16 cellular contexts compared by ENCODE assay signal in genomic region chr13:113078895-113079720, GRCh38. TPM values are rescaled to one million over a fixed set of nuclear protein-coding genes. Genes with fewer than 3 reads are reported as not detected.
DNase-seq lines count a peak whose midpoint lies in the region; ATAC-seq and TF ChIP-seq lines count a peak whose summit lies in the region.
"Had no signal": no experiment of that assay in that cellular context is flagged by ENCODE, and none has a peak within 500 bp of the region (broad histone marks: within the 10 kb centered on the region; RNA-seq: fewer than 3 reads in every experiment).

No MANE protein-coding gene starts in this region.

- peaks cover 27% of the 10 kb centered on the region for H3K27me3 ChIP-seq in IMR-90 (ENCODE audit: control insufficient read depth, insufficient read depth, low read length)
- H3K27me3 ChIP-seq in layer of hippocampus (ENCODE audit: control insufficient read depth, insufficient read depth, low read length) = no peaks in the 10 kb centered on the region

- no peak overlapping the region for H3K56ac ChIP-seq in IMR-90 (ENCODE audit: extremely low read depth, insufficient read depth, low read length)

- no peak for DNase-seq in IMR-90
- DNase-seq in NCI-H524 (lab: John Stamatoyannopoulos, UW) = peak; percentile 88 to 92
- DNase-seq in stimulated activated effector memory CD8-positive, alpha-beta T cell treated with anti-CD3 and anti-CD28 coated beads, Interleukin-12 subunit alpha, Interleukin-12 subunit beta, amount 100 ng/mL, for 72 hours (ENCODE audit: low spot score in 2 of 2) = no peak
- no peak for DNase-seq in islet precursor cell
- no peak for DNase-seq in COLO829 (ENCODE audit: low spot score)
- no peak for DNase-seq in inferior parietal cortex (ENCODE audit: extremely low spot score)
- DNase-seq: DMS153, kidney glomerular epithelial cell, NCI-H526 treated with DMSO at 0.1 percent for 48 hours, OCI-M1 had no signal

- no peak for ATAC-seq in IMR-90 (ENCODE audit: low read depth)
- no peak for ATAC-seq in stimulated activated effector memory CD8-positive, alpha-beta T cell treated with anti-CD3 and anti-CD28 coated beads, Interleukin-12 subunit alpha, Interleukin-12 subunit beta, amount 100 ng/mL, for 72 hours

- no peak overlapping the region for H2AK5ac ChIP-seq in IMR-90 (ENCODE audit: low read depth, low read length)

- no peak overlapping the region for H3K4me3 ChIP-seq in IMR-90 (ENCODE audit: insufficient read depth, low read depth, low read length)
- H3K4me3 ChIP-seq: SK-N-MC had no signal

- WGBS in IMR-90 (ENCODE audit: extremely low coverage in 2 of 2, insufficient read length in 1 of 2), 2 experiments = 60% methylated on average over 7 of the region's 25 CpGs; no CpG with 5 or more reads in 1 of the 2 experiments

- no TSS peak for BruUV-seq in IMR-90 (replicated peaks; lab: Mats Ljungman, UMichigan)

- H4K8ac ChIP-seq in IMR-90 (ENCODE audit: low read depth in 2 of 2, low read length in 2 of 2) = 0 out of 4 replicates have a peak overlapping the region, but pooled peaks of 1 of the 2 experiments have one; percentile 49

- no peak overlapping the region for H3K18ac ChIP-seq in IMR-90 (ENCODE audit: low read depth, low read length)

- TF ChIP-seq POLR2A in IMR-90 (IDR thresholded peaks at IDR 0.05; ENCODE audit: low read depth, low read length) = no peak

- peak overlapping the region; percentile 70 for H2AFZ ChIP-seq in IMR-90 (replicated peaks; ENCODE audit: low read length, poor library complexity)

- no peak overlapping the region for H3K23ac ChIP-seq in IMR-90 (ENCODE audit: low read depth, low read length)

- in situ Hi-C loops in IMR-90 (cut with MboI; ENCODE audit: low sequenced_read_pairs) = no loop called here

- H2BK20ac ChIP-seq in IMR-90 (ENCODE audit: low read depth, low read length) = no peak overlapping the region

- H3K27ac ChIP-seq in IMR-90 (ENCODE audit: insufficient read depth, low read length) (no peak overlapping the region), layer of hippocampus (ENCODE audit: low read depth, low read length) (peak overlapping the region; percentile 79)
- H3K27ac ChIP-seq: SK-N-MC, VCaP had no signal

- H3K4me2 ChIP-seq in IMR-90 (ENCODE audit: low read depth, low read length) = no peak overlapping the region

- POLR2A ChIA-PET in IMR-90 (lab: Charles Lee; ENCODE audit: unreplicated experiment) = no interaction called here

- H3K4ac ChIP-seq in IMR-90 (ENCODE audit: low read depth, low read length) = no peak overlapping the region

- no peaks in the 10 kb centered on the region for H3K9me3 ChIP-seq in IMR-90 (ENCODE audit: control insufficient read depth, insufficient read depth, low read length)

- no peaks in the 10 kb centered on the region for H3K36me3 Mint-ChIP-seq in stimulated activated effector memory CD8-positive, alpha-beta T cell treated with anti-CD3 and anti-CD28 coated beads, Interleukin-12 subunit alpha, Interleukin-12 subunit beta, amount 100 ng/mL, for 72 hours
- H3K36me3 Mint-ChIP-seq: IgD-negative memory B cell had no signal

- no peak overlapping the region for H2AK9ac ChIP-seq in IMR-90 (replicated peaks; ENCODE audit: low read depth, low read length, poor library complexity)

- dilution Hi-C loops in IMR-90 (cut with HindIII; ENCODE audit: low sequenced_read_pairs, unreplicated experiment) = no loop called here

- peak overlapping the region; percentile 43 for H3K27ac Mint-ChIP-seq in stimulated activated effector memory CD8-positive, alpha-beta T cell treated with anti-CD3 and anti-CD28 coated beads, Interleukin-12 subunit alpha, Interleukin-12 subunit beta, amount 100 ng/mL, for 72 hours
- H3K27ac Mint-ChIP-seq: IgD-negative memory B cell, progenitor cell of endocrine pancreas had no signal

- H2BK15ac ChIP-seq in IMR-90 (ENCODE audit: low read depth, low read length) = no peak overlapping the region

- no peaks in the 10 kb centered on the region for H3K9me1 ChIP-seq in IMR-90 (ENCODE audit: insufficient read depth, low read length)

- CTCF ChIA-PET in IMR-90 (lab: Yijun Ruan, JAX) = no interaction called here

- no peak overlapping the region for H3K14ac ChIP-seq in IMR-90 (replicated peaks; ENCODE audit: low read depth, low read length)

- H3K9me3 Mint-ChIP-seq in stimulated activated effector memory CD8-positive, alpha-beta T cell treated with anti-CD3 and anti-CD28 coated beads, Interleukin-12 subunit alpha, Interleukin-12 subunit beta, amount 100 ng/mL, for 72 hours = no peaks in the 10 kb centered on the region
- H3K9me3 Mint-ChIP-seq: IgD-negative memory B cell had no signal

- no peaks in the 10 kb centered on the region for H3K79me1 ChIP-seq in IMR-90 (ENCODE audit: low read depth in 1 of 2, low read length in 2 of 2)

- no peaks in the 10 kb centered on the region for H4K20me1 ChIP-seq in IMR-90 (ENCODE audit: insufficient read depth, low read length)

- TF ChIP-seq CTCF in IMR-90 (conservative IDR thresholded peaks at IDR 0.05; ENCODE audit: low read depth, low read length) = no peak

- H3K4me1 Mint-ChIP-seq in stimulated activated effector memory CD8-positive, alpha-beta T cell treated with anti-CD3 and anti-CD28 coated beads, Interleukin-12 subunit alpha, Interleukin-12 subunit beta, amount 100 ng/mL, for 72 hours = no peaks in the 10 kb centered on the region
- H3K4me1 Mint-ChIP-seq: IgD-negative memory B cell had no signal

- H2BK120ac ChIP-seq in IMR-90 (ENCODE audit: low read depth, low read length) = no peak overlapping the region

- H3K4me1 ChIP-seq in IMR-90 (ENCODE audit: control insufficient read depth, insufficient read depth, low read length) = no peaks in the 10 kb centered on the region; the same call in 1 of the 2 replicates

- H4K91ac ChIP-seq in IMR-90 (ENCODE audit: insufficient read depth, low read depth, low read length) = no peak overlapping the region

- H4K5ac ChIP-seq in IMR-90 (ENCODE audit: low read depth, low read length) = no peak overlapping the region

- intact Hi-C loops in IMR-90 (cut with micrococcal nuclease) = no loop called here

- no peak for TF ChIP-seq RAD21 in IMR-90 (IDR thresholded peaks at IDR 0.05; ENCODE audit: low read length)

- H3K9ac ChIP-seq in IMR-90 (ENCODE audit: low read depth, low read length) = no peak overlapping the region

- H2BK5ac ChIP-seq in IMR-90 (ENCODE audit: low read depth, low read length, poor library complexity, severe bottlenecking) = no peak overlapping the region

- no peaks in the 10 kb centered on the region for H3K36me3 ChIP-seq in IMR-90 (ENCODE audit: control insufficient read depth, insufficient read depth, low read length)

- H3K4me3 Mint-ChIP-seq in stimulated activated effector memory CD8-positive, alpha-beta T cell treated with anti-CD3 and anti-CD28 coated beads, Interleukin-12 subunit alpha, Interleukin-12 subunit beta, amount 100 ng/mL, for 72 hours = no peak overlapping the region
- H3K4me3 Mint-ChIP-seq: IgD-negative memory B cell had no signal

TF ChIP-seq in IMR-90, 13 proteins besides CTCF, POLR2A, EP300 and RAD21:
- TF ChIP-seq MXI1 (IDR thresholded peaks at IDR 0.05; ENCODE audit: borderline replicate concordance, low read depth, low read length) (no peak), CHD1 (IDR thresholded peaks at IDR 0.05; ENCODE audit: low read depth, low read length) (no peak), MAZ (IDR thresholded peaks at IDR 0.05; ENCODE audit: borderline replicate concordance, low read depth, low read length) (no peak), RFX5 (IDR thresholded peaks at IDR 0.05; ENCODE audit: low read depth, low read length) (no peak), BHLHE40 (IDR thresholded peaks at IDR 0.05; ENCODE audit: low read depth, low read length) (no peak), MAFK (IDR thresholded peaks at IDR 0.05; ENCODE audit: low read depth, low read length) (no peak), NFE2L2 (IDR thresholded peaks at IDR 0.05; ENCODE audit: low read depth, low read length) (no peak), SMC3 (IDR thresholded peaks at IDR 0.05; ENCODE audit: low read depth, low read length) (no peak)

RNA-seq across cellular contexts. Expression of gene F7, which starts 26.5 kb away (rescaled TPM):
- total RNA-seq in IMR-90 (2012; rRNA removed) = under 0.01 TPM in 1 of 2 replicates, not detected in the other
- 0.07 and 0.09 TPM in 2 replicates for polyA plus RNA-seq in IMR-90 (2012; rRNA removed)
- polyA plus RNA-seq in IMR-90 (2012; cell fraction: cytosol; rRNA removed) = 0.03 TPM in 1 of 2 replicates, not detected in the other
- 0.09 TPM in 2 replicates for polyA plus RNA-seq in IMR-90 (2012; cell fraction: nucleus; rRNA removed; ENCODE audit: low replicate concordance)
- total RNA-seq: astrocyte had no signal
- polyA plus RNA-seq: IgD-negative memory B cell had no signal

RNA-seq across cellular contexts. Expression of gene F10, which starts 43.5 kb away (rescaled TPM):
- 7.2 and 9.1 TPM in 2 replicates for total RNA-seq in IMR-90 (2012; rRNA removed)
- polyA plus RNA-seq in IMR-90 (2012; rRNA removed) = 19.5 and 19.7 TPM in 2 replicates
- polyA plus RNA-seq in IMR-90 (2012; cell fraction: cytosol; rRNA removed) = 12.2 and 29.3 TPM in 2 replicates
- polyA plus RNA-seq in IMR-90 (2012; cell fraction: nucleus; rRNA removed; ENCODE audit: low replicate concordance) = 9.8 and 11.4 TPM in 2 replicates
- polyA plus RNA-seq: IgD-negative memory B cell had no signal

Comparison
In these comparisons a context has a peak if more than half of its experiments do, and no peak if none do; other contexts are left out.
1. DNase-seq: peak in NCI-H524 (2 of 2); none in IMR-90 (single experiment), stimulated activated effector memory CD8-positive, alpha-beta T cell treated with anti-CD3 and anti-CD28 coated beads, Interleukin-12 subunit alpha, Interleukin-12 subunit beta, amount 100 ng/mL, for 72 hours (0 of 2), islet precursor cell (single experiment), COLO829 (single experiment) and inferior parietal cortex (single experiment).